20 cellular contexts compared by ENCODE assay signal in genomic region chr18:74699455-74699854, GRCh38.
DNase-seq lines count a peak whose midpoint lies in the region; ATAC-seq, FAIRE-seq and TF ChIP-seq lines count a peak whose summit lies in the region.
"Had no signal": no experiment of that assay in that cellular context is flagged by ENCODE, and none has a peak within 500 bp of the region (broad histone marks: within the 10 kb centered on the region; RNA-seq: fewer than 3 reads in every experiment).

No MANE protein-coding gene starts in this region.

- no peak for TF ChIP-seq EP300 in A549 (IDR thresholded peaks at IDR 0.05)

- H3K27ac Mint-ChIP-seq in memory B cell: peak overlapping the region; percentile 9
- H3K27ac Mint-ChIP-seq: CD4-positive, alpha-beta memory T cell had no signal

- TF ChIP-seq POLR2A in A549 (IDR thresholded peaks at IDR 0.05; ENCODE audit: low read length): no peak

- H3K4me3 Mint-ChIP-seq in memory B cell: no peak overlapping the region
- H3K4me3 Mint-ChIP-seq: CD4-positive, alpha-beta memory T cell had no signal

- no peaks in the 10 kb centered on the region for H3K9me3 Mint-ChIP-seq in memory B cell
- H3K9me3 Mint-ChIP-seq: CD4-positive, alpha-beta memory T cell had no signal

- H3K9me3 ChIP-seq in A549 (no peaks in the 10 kb centered on the region), HEK293 (ENCODE audit: control insufficient read depth, insufficient read depth, low read depth, low read length) (no peaks in the 10 kb centered on the region)

- WGBS in A549 (ENCODE audit: missing lambda C conversion rate): 76% methylated on average over 3 of the region's 3 CpGs

- H3K4me1 Mint-ChIP-seq in memory B cell: peaks cover 6% of the 10 kb centered on the region

- no peak overlapping the region for H3K4me3 ChIP-seq in A549
- H3K4me3 ChIP-seq in HEK293 (ENCODE audit: low read depth, low read length): no peak overlapping the region
- H3K4me3 ChIP-seq: GM12878, GM23248 had no signal

- TF ChIP-seq CTCF in A549 (IDR thresholded peaks at IDR 0.05) (no peak), HEK293 (tag by site-specific recombination; IDR thresholded peaks at IDR 0.05) (no peak)

- DNase-seq in A549 (ENCODE audit: low read depth in 1 of 2, low spot score in 1 of 2) (no peak), memory B cell (ENCODE audit: low spot score in 2 of 2) (no peak), NCI-H748 (lab: John Stamatoyannopoulos, UW; ENCODE audit: unreplicated experiment) (no peak), AML-193 (lab: John Stamatoyannopoulos, UW) (no peak)
- DNase-seq: ACHN; C1 segment of cervical spinal cord; Calu3; CD4-positive, alpha-beta memory T cell; COR-L47; DND-41; GDM1; GM23248; H7; HCEC 1CT had no signal

- no peak for FAIRE-seq in A549 (lab: Jason Lieb, UNC)
- FAIRE-seq: A204.1, GM12878, GM19239, H1 had no signal

- peaks cover 8% of the 10 kb centered on the region for H3K36me3 Mint-ChIP-seq in memory B cell

- TF ChIP-seq RAD21 in A549 (conservative IDR thresholded peaks at IDR 0.05 in 1 of 2, IDR thresholded peaks at IDR 0.05 in 1 of 2): no peak

- H3K27ac ChIP-seq in A549 (no peak overlapping the region), HEK293 (ENCODE audit: extremely low read depth, low read depth, low read length) (no peak overlapping the region)
- H3K27ac ChIP-seq: GM23248 had no signal

- H3K4me2 ChIP-seq in A549: no peak overlapping the region

- CTCF ChIA-PET in A549 (lab: Yijun Ruan, JAX) (no interaction called here), HEK293 (lab: Yijun Ruan, JAX) (no interaction called here)

- H3K27me3 Mint-ChIP-seq in memory B cell: no peaks in the 10 kb centered on the region
- H3K27me3 Mint-ChIP-seq: CD4-positive, alpha-beta memory T cell had no signal

- POLR2A ChIA-PET in A549 (lab: Yijun Ruan, JAX): no interaction called here
- POLR2A ChIA-PET in HEK293 (lab: Yijun Ruan, JAX): no interaction called here

- H3K36me3 ChIP-seq in HEK293 (ENCODE audit: control insufficient read depth in 2 of 2, insufficient read depth in 1 of 2, low read length in 2 of 2): no peaks in the 10 kb centered on the region

- ATAC-seq in A549 (no peak), memory B cell (ENCODE audit: low read depth) (no peak), HG03520 (IDR thresholded peaks at IDR 0.05; ENCODE audit: unreplicated experiment) (no peak)
- ATAC-seq: GM12878 had no signal

- no peaks in the 10 kb centered on the region for H3K4me1 ChIP-seq in A549
- 0 out of 2 replicates have a peak, but pooled peaks cover 5% of the 10 kb centered on the region for H3K4me1 ChIP-seq in HEK293 (ENCODE audit: control insufficient read depth, insufficient read depth, low read length)

TF ChIP-seq in A549, 52 proteins besides CTCF, POLR2A, EP300 and RAD21:
- TF ChIP-seq SREBF2 (IDR thresholded peaks at IDR 0.05): no peak
- no peak for TF ChIP-seq ESRRA (IDR thresholded peaks at IDR 0.05; ENCODE audit: borderline replicate concordance, low read length)
- peak; percentile 34; the same call in 1 of the 2 replicates for TF ChIP-seq REST (IDR thresholded peaks at IDR 0.05)

TF ChIP-seq in HEK293, 187 proteins besides CTCF, POLR2A, EP300 and RAD21:
- TF ChIP-seq REST (tag by site-specific recombination; IDR thresholded peaks at IDR 0.05) (0 out of 2 replicates have a peak, but pooled peaks have one; percentile 60), ZNF600 (tag by site-specific recombination; IDR thresholded peaks at IDR 0.05) (no peak), ZNF670 (tag by site-specific recombination; IDR thresholded peaks at IDR 0.05; ENCODE audit: low read depth) (no peak)
- TF ChIP-seq, protein P1, sequence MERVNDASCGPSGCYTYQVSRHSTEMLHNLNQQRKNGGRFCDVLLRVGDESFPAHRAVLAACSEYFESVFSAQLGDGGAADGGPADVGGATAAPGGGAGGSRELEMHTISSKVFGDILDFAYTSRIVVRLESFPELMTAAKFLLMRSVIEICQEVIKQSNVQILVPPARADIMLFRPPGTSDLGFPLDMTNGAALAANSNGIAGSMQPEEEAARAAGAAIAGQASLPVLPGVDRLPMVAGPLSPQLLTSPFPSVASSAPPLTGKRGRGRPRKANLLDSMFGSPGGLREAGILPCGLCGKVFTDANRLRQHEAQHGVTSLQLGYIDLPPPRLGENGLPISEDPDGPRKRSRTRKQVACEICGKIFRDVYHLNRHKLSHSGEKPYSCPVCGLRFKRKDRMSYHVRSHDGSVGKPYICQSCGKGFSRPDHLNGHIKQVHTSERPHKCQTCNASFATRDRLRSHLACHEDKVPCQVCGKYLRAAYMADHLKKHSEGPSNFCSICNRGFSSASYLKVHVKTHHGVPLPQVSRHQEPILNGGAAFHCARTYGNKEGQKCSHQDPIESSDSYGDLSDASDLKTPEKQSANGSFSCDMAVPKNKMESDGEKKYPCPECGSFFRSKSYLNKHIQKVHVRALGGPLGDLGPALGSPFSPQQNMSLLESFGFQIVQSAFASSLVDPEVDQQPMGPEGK (tag by site-specific recombination; IDR thresholded peaks at IDR 0.05): no peak

Comparison
In these comparisons a context has a peak if more than half of its experiments do, and no peak if none do; other contexts are left out.
1. Of the 5 proteins assayed by ChIP-seq in both HEK293 and A549: peak only in HEK293: none; only in A549: none; in both: REST; in neither: 4.